ENCODE assay signal across 8 cellular contexts in the genomic region with DNA sequence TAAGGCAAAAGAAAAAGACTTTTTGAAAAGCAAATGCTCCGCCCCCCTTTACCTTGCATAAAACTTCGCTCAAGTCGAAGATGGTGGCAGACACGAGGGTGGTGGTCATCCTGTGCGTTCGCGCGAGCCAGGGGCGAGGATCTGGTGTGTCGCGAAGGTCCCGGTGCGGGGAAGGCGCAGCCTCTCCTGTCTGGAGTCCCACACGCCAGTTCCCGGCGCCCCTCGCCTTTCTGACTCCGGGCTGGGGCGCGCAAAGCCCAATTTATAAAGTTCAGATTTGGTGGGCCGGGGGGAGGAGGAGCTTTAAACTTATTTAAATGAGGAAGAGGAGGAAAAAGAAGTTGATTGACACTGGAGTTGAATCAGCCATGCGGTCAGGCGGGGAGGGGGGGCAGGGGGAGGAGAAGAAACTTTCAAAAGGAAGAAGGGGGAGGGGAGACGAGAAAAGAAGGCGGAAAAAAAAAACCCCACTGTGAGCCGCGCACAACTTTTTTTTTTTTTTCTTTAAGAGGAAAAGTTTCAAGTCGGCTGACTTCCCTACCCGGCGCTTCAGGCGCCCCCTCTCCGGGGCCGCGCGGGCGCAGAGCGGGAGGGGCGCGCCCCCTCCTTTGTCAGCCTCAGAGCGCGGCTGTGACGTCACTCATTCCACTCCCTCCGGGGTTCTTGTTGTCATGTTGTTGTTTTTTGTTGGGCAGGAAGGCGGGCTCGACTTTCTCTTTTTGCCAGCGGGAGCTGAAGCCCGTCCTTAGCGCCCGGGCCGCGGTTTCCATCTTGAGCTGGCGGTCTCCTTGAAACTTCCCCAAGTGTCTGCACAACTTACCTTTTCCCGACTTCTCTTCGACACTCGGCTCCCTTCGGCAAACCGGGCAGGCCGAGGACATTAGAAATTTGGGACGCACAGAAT. TPM values are rescaled to one million over a fixed set of nuclear protein-coding genes. Genes with fewer than 3 reads are reported as not detected.
DNase-seq lines count a peak whose midpoint lies in the region; ATAC-seq and TF ChIP-seq lines count a peak whose summit lies in the region.

A gene with protein sequence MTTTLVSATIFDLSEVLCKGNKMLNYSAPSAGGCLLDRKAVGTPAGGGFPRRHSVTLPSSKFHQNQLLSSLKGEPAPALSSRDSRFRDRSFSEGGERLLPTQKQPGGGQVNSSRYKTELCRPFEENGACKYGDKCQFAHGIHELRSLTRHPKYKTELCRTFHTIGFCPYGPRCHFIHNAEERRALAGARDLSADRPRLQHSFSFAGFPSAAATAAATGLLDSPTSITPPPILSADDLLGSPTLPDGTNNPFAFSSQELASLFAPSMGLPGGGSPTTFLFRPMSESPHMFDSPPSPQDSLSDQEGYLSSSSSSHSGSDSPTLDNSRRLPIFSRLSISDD (minus strand): TSS at position 238 of the 904 bp plus-strand sequence. CDS start 129 bp downstream, at position 109.

- peak within 1 kb of the TSS; percentile 60 to 94 (median 84) for H3K4me3 ChIP-seq in heart left ventricle

- peak within 1 kb of the TSS; percentile 99 for H3K27ac ChIP-seq in C4-2B
- peak within 1 kb of the TSS; percentile 98 to 100 (median 99) for H3K27ac ChIP-seq in heart left ventricle

- 0 to 1% (median 1%) methylated on average over 60 of the region's 60 CpGs for WGBS in heart left ventricle, 4 donors

- peak; percentile 91 to 100 for TF ChIP-seq POLR2A in heart left ventricle (IDR thresholded peaks at IDR 0.05)

- ATAC-seq in GM19463 (IDR thresholded peaks at IDR 0.05; ENCODE audit: unreplicated experiment) (peak; percentile 40), heart left ventricle (peak; percentile 63 to 78 (median 66))

- H3K9me3 Mint-ChIP-seq in type B pancreatic cell, result no peaks in the 10 kb centered on the region

- H3K4me3 Mint-ChIP-seq in type B pancreatic cell, result peak within 1 kb of the TSS; percentile 96

- TF ChIP-seq CTCF in C4-2B (conservative IDR thresholded peaks at IDR 0.05) (no peak), heart left ventricle (IDR thresholded peaks at IDR 0.05) (peak in 1 of 12 donors; percentile 16), type B pancreatic cell (conservative IDR thresholded peaks at IDR 0.05) (no peak)

- H3K27me3 ChIP-seq in heart left ventricle, result no peaks in the 10 kb centered on the region

- peaks cover 36% of the 10 kb centered on the region for H3K27me3 Mint-ChIP-seq in type B pancreatic cell

- H3K36me3 Mint-ChIP-seq in type B pancreatic cell, result peaks cover 48% of the 10 kb centered on the region

- no peaks in the 10 kb centered on the region for H3K9me3 ChIP-seq in heart left ventricle

- H3K4me1 ChIP-seq in heart left ventricle, result peaks cover 0 to 33% (median 19%) of the 10 kb centered on the region in 12 donors

- intact Hi-C loops in T-helper 1 cell treated with Interleukin-12 subunit alpha and Interleukin-12 subunit beta and Interleukin-4 antibody, amounts not matched to agents 30 ng/mL and 1 ng/mL, for 36 hours (cut with micrococcal nuclease), result loop anchor here (1.0 to 10.0 kb wide), 8 partner anchors 23 to 1431 kb away; a partner anchor contains a TSS
- intact Hi-C loops in heart left ventricle (cut with DNase I), result loop anchor here in 9 of 10 donors (2.0 to 10.0 kb wide), 9 partner anchors 111 to 546 kb away; no protein-coding TSS in a partner anchor
- intact Hi-C loops in posterior cingulate gyrus (cut with DNase I), result no loop called here

- H3K36me3 ChIP-seq in heart left ventricle, result peaks cover 0 to 39% (median 22%) of the 10 kb centered on the region in 9 donors

- H3K4me1 Mint-ChIP-seq in type B pancreatic cell (ENCODE audit: unreplicated experiment), result peaks cover 28% of the 10 kb centered on the region

- peak within 1 kb of the TSS; percentile 99 for H3K27ac Mint-ChIP-seq in type B pancreatic cell

- DNase-seq in HuH-7 (ENCODE audit: low spot score), result peak; percentile 89
- peak; percentile 96 for DNase-seq in amniotic epithelial cell (ENCODE audit: low read depth)
- DNase-seq in heart left ventricle, result peak; percentile 95 to 97 (median 96)
- peak in 9 of 10 donors; percentile 47 to 93 (median 66) for DNase-seq in posterior cingulate gyrus
- DNase-seq in type B pancreatic cell (ENCODE audit: extremely low spot score, unreplicated experiment), result peak; percentile 96

RNA-seq across cellular contexts. Expression of the gene that starts here (rescaled TPM):
- total RNA-seq in T-helper 1 cell treated with Interleukin-12 subunit alpha and Interleukin-12 subunit beta and Interleukin-4 antibody, amounts not matched to agents 30 ng/mL and 1 ng/mL, for 36 hours, result 85.1 and 88.0 TPM in 2 replicates
- total RNA-seq in heart left ventricle (100 to 1,000 TPM in 3 of 9 donors, 10 to 100 TPM in 6; 47.8 to 183 (median 68.9) TPM), type B pancreatic cell (ENCODE audit: low replicate concordance) (457 and 564 TPM in 2 replicates)
- 10 to 100 TPM; 21.2 to 84.5 TPM for polyA plus RNA-seq in heart left ventricle

Comparison
In these comparisons a context has a peak if more than half of its experiments do, and no peak if none do; other contexts are left out.
1. Peak in every context shown above with its lines: DNase-seq, ATAC-seq, H3K4me3 ChIP-seq and H3K27ac ChIP-seq.